10 cellular contexts compared by ENCODE assay signal in the genomic region with DNA sequence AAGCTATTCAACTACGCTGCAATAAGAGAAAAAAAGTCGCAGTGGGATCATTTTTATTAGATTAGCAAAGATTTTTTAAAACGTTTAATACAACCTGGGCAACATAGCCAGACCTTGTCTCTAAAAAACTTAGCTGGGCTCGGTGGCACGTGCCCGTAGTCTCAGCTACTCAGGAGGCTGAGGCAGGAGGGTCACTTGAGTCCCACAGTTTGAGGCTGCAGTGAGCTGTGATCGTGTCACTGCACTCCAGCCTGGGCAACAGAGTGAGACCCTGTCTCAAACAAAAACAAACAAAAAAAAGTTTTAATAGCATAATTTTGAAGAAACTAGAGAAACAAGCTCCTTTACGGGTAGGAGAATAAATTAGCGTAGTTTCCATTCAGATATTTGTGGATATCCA. TPM values are rescaled to one million over a fixed set of nuclear protein-coding genes. Genes with fewer than 3 reads are reported as not detected.
DNase-seq lines count a peak whose midpoint lies in the region; ATAC-seq and TF ChIP-seq lines count a peak whose summit lies in the region.
"Had no signal": no experiment of that assay in that cellular context is flagged by ENCODE, and none has a peak within 500 bp of the region (broad histone marks: within the 10 kb centered on the region; RNA-seq: fewer than 3 reads in every experiment).

No MANE protein-coding gene starts in this region.

- no peak for DNase-seq in stimulated activated naive CD8-positive, alpha-beta T cell treated with anti-CD3 and anti-CD28 coated beads, Interleukin-15, Interleukin-2, amounts not matched to agents 100 U/mL and 50 U/mL, for 24 hours
- DNase-seq in activated T-helper 2 cell treated with anti-CD3 and anti-CD28 coated beads, Interferon-gamma antibody, Interleukin-2, Interleukin-4, amounts not matched to agents 10 μg/mL and 5 μg/mL and 100 μg/mL, durations not matched to agents 14 hours and 24 hours and 36 hours (ENCODE audit: low spot score) = no peak
- DNase-seq in right lobe of liver (no peak), dermis blood vessel endothelial cell (no peak), ecto neural progenitor cell (ENCODE audit: low spot score) (no peak)
- DNase-seq: cortex of kidney; stimulated activated CD4-positive, alpha-beta T cell treated with anti-CD3 and anti-CD28 coated beads, Interleukin-4, amount 100 ng/mL, for 4 hours had no signal

- peak overlapping the region in 2 of 3 donors; percentile 66 to 78 for H3K4me3 ChIP-seq in right lobe of liver

- no peaks in the 10 kb centered on the region for H3K27me3 ChIP-seq in right lobe of liver

- ATAC-seq in stimulated activated naive CD8-positive, alpha-beta T cell treated with anti-CD3 and anti-CD28 coated beads, Interleukin-15, Interleukin-2, amounts not matched to agents 100 U/mL and 50 U/mL, for 24 hours = no peak
- ATAC-seq in right lobe of liver = no peak
- no peak for ATAC-seq in HG03045 (IDR thresholded peaks at IDR 0.05; ENCODE audit: unreplicated experiment)
- ATAC-seq in GM19455 (IDR thresholded peaks at IDR 0.05; ENCODE audit: unreplicated experiment) = no peak

- intact Hi-C loops in activated T-helper 2 cell treated with anti-CD3 and anti-CD28 coated beads, Interferon-gamma antibody, Interleukin-2, Interleukin-4, amounts not matched to agents 10 μg/mL and 5 μg/mL and 100 μg/mL, durations not matched to agents 14 hours and 24 hours and 36 hours (cut with micrococcal nuclease) = no loop called here
- intact Hi-C loops in right lobe of liver (cut with DNase I) = no loop called here

- TF ChIP-seq POLR2A in right lobe of liver (IDR thresholded peaks at IDR 0.05) = no peak

- H3K4me1 Mint-ChIP-seq in stimulated activated naive CD8-positive, alpha-beta T cell treated with anti-CD3 and anti-CD28 coated beads, Interleukin-15, Interleukin-2, amounts not matched to agents 100 ng/mL and 50 ng/mL, for 24 hours (ENCODE audit: low read depth) = peaks cover 30% of the 10 kb centered on the region
- peaks cover 18% of the 10 kb centered on the region for H3K4me1 Mint-ChIP-seq in activated T-helper 2 cell treated with anti-CD3 and anti-CD28 coated beads, Interferon-gamma antibody, Interleukin-2, Interleukin-4, amounts not matched to agents 10 μg/mL and 5 μg/mL and 100 μg/mL, durations not matched to agents 14 hours and 24 hours and 36 hours (ENCODE audit: low read depth)

- H3K36me3 ChIP-seq in right lobe of liver = no peaks in the 10 kb centered on the region

- no peaks in the 10 kb centered on the region for H3K9me3 ChIP-seq in right lobe of liver

- no peaks in the 10 kb centered on the region for H3K27me3 Mint-ChIP-seq in stimulated activated naive CD8-positive, alpha-beta T cell treated with anti-CD3 and anti-CD28 coated beads, Interleukin-15, Interleukin-2, amounts not matched to agents 100 ng/mL and 50 ng/mL, for 24 hours
- no peaks in the 10 kb centered on the region for H3K27me3 Mint-ChIP-seq in activated T-helper 2 cell treated with anti-CD3 and anti-CD28 coated beads, Interferon-gamma antibody, Interleukin-2, Interleukin-4, amounts not matched to agents 10 μg/mL and 5 μg/mL and 100 μg/mL, durations not matched to agents 14 hours and 24 hours and 36 hours (ENCODE audit: low read depth)

- H3K4me1 ChIP-seq in right lobe of liver = peaks cover 0 to 6% (median 0%) of the 10 kb centered on the region in 4 donors

- peaks cover 11% of the 10 kb centered on the region for H3K36me3 Mint-ChIP-seq in stimulated activated naive CD8-positive, alpha-beta T cell treated with anti-CD3 and anti-CD28 coated beads, Interleukin-15, Interleukin-2, amounts not matched to agents 100 ng/mL and 50 ng/mL, for 24 hours (ENCODE audit: low read depth)
- peaks cover 12% of the 10 kb centered on the region for H3K36me3 Mint-ChIP-seq in activated T-helper 2 cell treated with anti-CD3 and anti-CD28 coated beads, Interferon-gamma antibody, Interleukin-2, Interleukin-4, amounts not matched to agents 10 μg/mL and 5 μg/mL and 100 μg/mL, durations not matched to agents 14 hours and 24 hours and 36 hours (ENCODE audit: low read depth)

- H3K27ac ChIP-seq in right lobe of liver = no peak overlapping the region

- WGBS in right lobe of liver (ENCODE audit: insufficient coverage, low coverage, low lambda C conversion rate, missing lambda C conversion rate) = 85% methylated on average over 9 of the region's 9 CpGs

- H3K4me3 Mint-ChIP-seq in stimulated activated naive CD8-positive, alpha-beta T cell treated with anti-CD3 and anti-CD28 coated beads, Interleukin-15, Interleukin-2, amounts not matched to agents 100 ng/mL and 50 ng/mL, for 24 hours = peak overlapping the region; percentile 87
- peak overlapping the region; percentile 90 for H3K4me3 Mint-ChIP-seq in activated T-helper 2 cell treated with anti-CD3 and anti-CD28 coated beads, Interferon-gamma antibody, Interleukin-2, Interleukin-4, amounts not matched to agents 10 μg/mL and 5 μg/mL and 100 μg/mL, durations not matched to agents 14 hours and 24 hours and 36 hours (ENCODE audit: low read depth)

- TF ChIP-seq CTCF in right lobe of liver (IDR thresholded peaks at IDR 0.05) = no peak

- no peaks in the 10 kb centered on the region for H3K9me3 Mint-ChIP-seq in stimulated activated naive CD8-positive, alpha-beta T cell treated with anti-CD3 and anti-CD28 coated beads, Interleukin-15, Interleukin-2, amounts not matched to agents 100 ng/mL and 50 ng/mL, for 24 hours
- no peaks in the 10 kb centered on the region for H3K9me3 Mint-ChIP-seq in activated T-helper 2 cell treated with anti-CD3 and anti-CD28 coated beads, Interferon-gamma antibody, Interleukin-2, Interleukin-4, amounts not matched to agents 10 μg/mL and 5 μg/mL and 100 μg/mL, durations not matched to agents 14 hours and 24 hours and 36 hours

- H3K27ac Mint-ChIP-seq in stimulated activated naive CD8-positive, alpha-beta T cell treated with anti-CD3 and anti-CD28 coated beads, Interleukin-15, Interleukin-2, amounts not matched to agents 100 ng/mL and 50 ng/mL, for 24 hours = peak overlapping the region; percentile 95
- peak overlapping the region; percentile 98 for H3K27ac Mint-ChIP-seq in activated T-helper 2 cell treated with anti-CD3 and anti-CD28 coated beads, Interferon-gamma antibody, Interleukin-2, Interleukin-4, amounts not matched to agents 10 μg/mL and 5 μg/mL and 100 μg/mL, durations not matched to agents 14 hours and 24 hours and 36 hours

RNA-seq across cellular contexts. Expression of a gene that starts 1.0 kb away (rescaled TPM):
- total RNA-seq in activated T-helper 2 cell treated with anti-CD3 and anti-CD28 coated beads, Interferon-gamma antibody, Interleukin-2, Interleukin-4, amounts not matched to agents 10 μg/mL and 5 μg/mL and 100 μg/mL, durations not matched to agents 14 hours and 24 hours and 36 hours = 16.2 and 18.2 TPM in 2 replicates
- 1 to 10 TPM; 1.9 to 4.0 (median 2.7) TPM for total RNA-seq in right lobe of liver
- 5.8 and 7.3 TPM in 2 replicates for total RNA-seq in dermis blood vessel endothelial cell
